2 cellular contexts compared by ENCODE assay signal in the genomic region with DNA sequence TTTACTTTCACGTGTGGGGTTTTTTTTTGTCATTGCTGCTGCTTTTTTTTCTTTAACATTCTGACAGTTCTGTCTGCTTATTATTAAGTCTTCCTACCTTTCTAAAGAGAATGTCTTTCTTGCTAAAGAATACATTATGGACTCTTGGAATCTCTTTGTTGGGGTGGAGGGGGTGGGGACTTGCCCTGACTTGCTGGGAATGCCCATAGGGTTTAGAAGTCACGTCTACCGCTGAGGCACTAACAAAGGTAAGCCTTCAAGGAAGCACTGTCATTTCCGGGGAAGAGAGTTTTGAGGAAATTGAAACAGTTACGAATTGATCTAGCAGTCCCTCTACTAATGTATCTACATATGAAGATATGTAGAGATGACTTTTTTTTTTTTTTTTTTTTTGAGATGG.
TF ChIP-seq lines count a peak whose summit lies in the region.

No MANE protein-coding gene starts in this region.

TF ChIP-seq in IMR-90, 13 proteins besides CTCF, POLR2A, EP300 and RAD21:
- TF ChIP-seq RFX5 (IDR thresholded peaks at IDR 0.05; ENCODE audit: low read depth, low read length) (no peak), FOS (IDR thresholded peaks at IDR 0.05; ENCODE audit: low read depth, low read length) (no peak), BHLHE40 (IDR thresholded peaks at IDR 0.05; ENCODE audit: low read depth, low read length) (no peak), USF2 (IDR thresholded peaks at IDR 0.05; ENCODE audit: low read depth, low read length) (no peak), CHD1 (IDR thresholded peaks at IDR 0.05; ENCODE audit: low read depth, low read length) (no peak)

TF ChIP-seq in K562, 482 proteins besides CTCF, POLR2A, EP300 and RAD21:
- TF ChIP-seq ZNF146 (CRISPR knock-in tag; IDR thresholded peaks at IDR 0.05; ENCODE audit: unreplicated experiment) (no peak), ZZZ3 (IDR thresholded peaks at IDR 0.05) (no peak), FOXA3 (CRISPR knock-in tag; conservative IDR thresholded peaks at IDR 0.05 in 1 of 2, IDR thresholded peaks at IDR 0.05 in 1 of 2) (no peak), KDM2B (CRISPR knock-in tag; IDR thresholded peaks at IDR 0.05) (no peak), NELFE (IDR thresholded peaks at IDR 0.05; ENCODE audit: insufficient read depth, insufficient read length) (no peak), ZNF395 (CRISPR knock-in tag; IDR thresholded peaks at IDR 0.05) (no peak), AFF1 (IDR thresholded peaks at IDR 0.05; ENCODE audit: low read depth in 1 of 2, partially characterized antibody in 2 of 2) (no peak), ATF7 (IDR thresholded peaks at IDR 0.05) (no peak), MAFG (tag; conservative IDR thresholded peaks at IDR 0.05) (no peak), ZKSCAN3 (CRISPR knock-in tag; IDR thresholded peaks at IDR 0.05) (no peak), NONO (IDR thresholded peaks at IDR 0.05; ENCODE audit: low read depth in 2 of 2, low read length in 1 of 2) (no peak), WHSC1 (IDR thresholded peaks at IDR 0.05; ENCODE audit: low read length) (no peak), HNRNPL (IDR thresholded peaks at IDR 0.05; ENCODE audit: low read depth, low read length) (no peak), PRMT5 (CRISPR knock-in tag; IDR thresholded peaks at IDR 0.05) (no peak), DDX20 (tag; IDR thresholded peaks at IDR 0.05; ENCODE audit: low read depth) (no peak), NEUROD1 (IDR thresholded peaks at IDR 0.05; ENCODE audit: borderline replicate concordance, low read depth, low read length, partially characterized antibody) (no peak), TBP (optimal IDR thresholded peaks at IDR 0.05; ENCODE audit: low read depth, low read length) (no peak), HNRNPLL (IDR thresholded peaks at IDR 0.05; ENCODE audit: low read depth, low read length, poor library complexity, severe bottlenecking) (no peak)
